Comparison of ENCODE assay signal across 1 cellular context in the genomic region with DNA sequence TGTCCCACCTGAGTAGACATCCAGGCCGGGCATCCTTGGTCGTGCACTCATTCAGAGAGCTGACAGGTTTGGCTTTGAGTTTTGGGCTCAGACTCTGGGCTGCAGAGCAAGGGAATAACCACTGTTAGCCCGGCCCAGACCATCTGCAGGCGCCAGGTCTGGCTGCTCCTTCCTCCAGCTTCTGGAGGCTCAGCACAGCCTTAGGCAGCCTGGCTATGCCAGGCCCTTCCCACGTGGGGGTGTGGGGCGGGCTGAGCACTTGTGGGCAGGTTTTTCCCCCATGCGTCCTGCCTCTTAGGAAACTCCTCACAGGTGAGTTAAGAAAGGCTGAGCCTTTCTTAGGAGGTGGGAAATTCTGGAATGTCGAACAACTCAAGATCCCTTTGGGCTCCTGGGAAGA.
TF ChIP-seq lines count a peak whose summit lies in the region.

No MANE protein-coding gene starts in this region.

TF ChIP-seq in HepG2, 621 proteins besides CTCF, POLR2A, EP300 and RAD21:
- TF ChIP-seq MXD4 (CRISPR knock-in tag; IDR thresholded peaks at IDR 0.05) (no peak), CENPT (CRISPR knock-in tag; IDR thresholded peaks at IDR 0.05; ENCODE audit: low read depth) (no peak), ZBTB7B (CRISPR knock-in tag; IDR thresholded peaks at IDR 0.05) (no peak), MED1 (CRISPR knock-in tag; IDR thresholded peaks at IDR 0.05) (no peak), HOXA5 (CRISPR knock-in tag; IDR thresholded peaks at IDR 0.05) (no peak), AGO2 (optimal IDR thresholded peaks at IDR 0.05; ENCODE audit: low read depth, low read length) (peak; percentile 45), AKAP8 (CRISPR knock-in tag; IDR thresholded peaks at IDR 0.05) (0 out of 2 replicates have a peak, but pooled peaks have one; percentile 8), ZNF329 (CRISPR knock-in tag; IDR thresholded peaks at IDR 0.05; ENCODE audit: low read depth) (no peak), XRCC5 (optimal IDR thresholded peaks at IDR 0.05; ENCODE audit: low read length) (no peak)
- TF ChIP-seq, protein P1, sequence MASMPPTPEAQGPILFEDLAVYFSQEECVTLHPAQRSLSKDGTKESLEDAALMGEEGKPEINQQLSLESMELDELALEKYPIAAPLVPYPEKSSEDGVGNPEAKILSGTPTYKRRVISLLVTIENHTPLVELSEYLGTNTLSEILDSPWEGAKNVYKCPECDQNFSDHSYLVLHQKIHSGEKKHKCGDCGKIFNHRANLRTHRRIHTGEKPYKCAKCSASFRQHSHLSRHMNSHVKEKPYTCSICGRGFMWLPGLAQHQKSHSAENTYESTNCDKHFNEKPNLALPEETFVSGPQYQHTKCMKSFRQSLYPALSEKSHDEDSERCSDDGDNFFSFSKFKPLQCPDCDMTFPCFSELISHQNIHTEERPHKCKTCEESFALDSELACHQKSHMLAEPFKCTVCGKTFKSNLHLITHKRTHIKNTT (CRISPR knock-in tag; IDR thresholded peaks at IDR 0.05): no peak
- TF ChIP-seq, protein P2, sequence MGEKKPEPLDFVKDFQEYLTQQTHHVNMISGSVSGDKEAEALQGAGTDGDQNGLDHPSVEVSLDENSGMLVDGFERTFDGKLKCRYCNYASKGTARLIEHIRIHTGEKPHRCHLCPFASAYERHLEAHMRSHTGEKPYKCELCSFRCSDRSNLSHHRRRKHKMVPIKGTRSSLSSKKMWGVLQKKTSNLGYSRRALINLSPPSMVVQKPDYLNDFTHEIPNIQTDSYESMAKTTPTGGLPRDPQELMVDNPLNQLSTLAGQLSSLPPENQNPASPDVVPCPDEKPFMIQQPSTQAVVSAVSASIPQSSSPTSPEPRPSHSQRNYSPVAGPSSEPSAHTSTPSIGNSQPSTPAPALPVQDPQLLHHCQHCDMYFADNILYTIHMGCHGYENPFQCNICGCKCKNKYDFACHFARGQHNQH (CRISPR knock-in tag; IDR thresholded peaks at IDR 0.05): no peak
- TF ChIP-seq, protein P3, sequence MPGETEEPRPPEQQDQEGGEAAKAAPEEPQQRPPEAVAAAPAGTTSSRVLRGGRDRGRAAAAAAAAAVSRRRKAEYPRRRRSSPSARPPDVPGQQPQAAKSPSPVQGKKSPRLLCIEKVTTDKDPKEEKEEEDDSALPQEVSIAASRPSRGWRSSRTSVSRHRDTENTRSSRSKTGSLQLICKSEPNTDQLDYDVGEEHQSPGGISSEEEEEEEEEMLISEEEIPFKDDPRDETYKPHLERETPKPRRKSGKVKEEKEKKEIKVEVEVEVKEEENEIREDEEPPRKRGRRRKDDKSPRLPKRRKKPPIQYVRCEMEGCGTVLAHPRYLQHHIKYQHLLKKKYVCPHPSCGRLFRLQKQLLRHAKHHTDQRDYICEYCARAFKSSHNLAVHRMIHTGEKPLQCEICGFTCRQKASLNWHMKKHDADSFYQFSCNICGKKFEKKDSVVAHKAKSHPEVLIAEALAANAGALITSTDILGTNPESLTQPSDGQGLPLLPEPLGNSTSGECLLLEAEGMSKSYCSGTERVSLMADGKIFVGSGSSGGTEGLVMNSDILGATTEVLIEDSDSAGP (CRISPR knock-in tag; IDR thresholded peaks at IDR 0.05; ENCODE audit: borderline replicate concordance): 0 out of 2 replicates have a peak, but pooled peaks have one; percentile 6
- TF ChIP-seq, protein P4, sequence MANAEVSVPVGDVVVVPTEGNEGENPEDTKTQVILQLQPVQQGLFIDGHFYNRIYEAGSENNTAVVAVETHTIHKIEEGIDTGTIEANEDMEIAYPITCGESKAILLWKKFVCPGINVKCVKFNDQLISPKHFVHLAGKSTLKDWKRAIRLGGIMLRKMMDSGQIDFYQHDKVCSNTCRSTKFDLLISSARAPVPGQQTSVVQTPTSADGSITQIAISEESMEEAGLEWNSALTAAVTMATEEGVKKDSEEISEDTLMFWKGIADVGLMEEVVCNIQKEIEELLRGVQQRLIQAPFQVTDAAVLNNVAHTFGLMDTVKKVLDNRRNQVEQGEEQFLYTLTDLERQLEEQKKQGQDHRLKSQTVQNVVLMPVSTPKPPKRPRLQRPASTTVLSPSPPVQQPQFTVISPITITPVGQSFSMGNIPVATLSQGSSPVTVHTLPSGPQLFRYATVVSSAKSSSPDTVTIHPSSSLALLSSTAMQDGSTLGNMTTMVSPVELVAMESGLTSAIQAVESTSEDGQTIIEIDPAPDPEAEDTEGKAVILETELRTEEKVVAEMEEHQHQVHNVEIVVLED (CRISPR knock-in tag; IDR thresholded peaks at IDR 0.05; ENCODE audit: borderline replicate concordance): no peak
- TF ChIP-seq, protein P5, sequence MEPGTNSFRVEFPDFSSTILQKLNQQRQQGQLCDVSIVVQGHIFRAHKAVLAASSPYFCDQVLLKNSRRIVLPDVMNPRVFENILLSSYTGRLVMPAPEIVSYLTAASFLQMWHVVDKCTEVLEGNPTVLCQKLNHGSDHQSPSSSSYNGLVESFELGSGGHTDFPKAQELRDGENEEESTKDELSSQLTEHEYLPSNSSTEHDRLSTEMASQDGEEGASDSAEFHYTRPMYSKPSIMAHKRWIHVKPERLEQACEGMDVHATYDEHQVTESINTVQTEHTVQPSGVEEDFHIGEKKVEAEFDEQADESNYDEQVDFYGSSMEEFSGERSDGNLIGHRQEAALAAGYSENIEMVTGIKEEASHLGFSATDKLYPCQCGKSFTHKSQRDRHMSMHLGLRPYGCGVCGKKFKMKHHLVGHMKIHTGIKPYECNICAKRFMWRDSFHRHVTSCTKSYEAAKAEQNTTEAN (CRISPR knock-in tag; conservative IDR thresholded peaks at IDR 0.05): no peak
- TF ChIP-seq, protein P6, sequence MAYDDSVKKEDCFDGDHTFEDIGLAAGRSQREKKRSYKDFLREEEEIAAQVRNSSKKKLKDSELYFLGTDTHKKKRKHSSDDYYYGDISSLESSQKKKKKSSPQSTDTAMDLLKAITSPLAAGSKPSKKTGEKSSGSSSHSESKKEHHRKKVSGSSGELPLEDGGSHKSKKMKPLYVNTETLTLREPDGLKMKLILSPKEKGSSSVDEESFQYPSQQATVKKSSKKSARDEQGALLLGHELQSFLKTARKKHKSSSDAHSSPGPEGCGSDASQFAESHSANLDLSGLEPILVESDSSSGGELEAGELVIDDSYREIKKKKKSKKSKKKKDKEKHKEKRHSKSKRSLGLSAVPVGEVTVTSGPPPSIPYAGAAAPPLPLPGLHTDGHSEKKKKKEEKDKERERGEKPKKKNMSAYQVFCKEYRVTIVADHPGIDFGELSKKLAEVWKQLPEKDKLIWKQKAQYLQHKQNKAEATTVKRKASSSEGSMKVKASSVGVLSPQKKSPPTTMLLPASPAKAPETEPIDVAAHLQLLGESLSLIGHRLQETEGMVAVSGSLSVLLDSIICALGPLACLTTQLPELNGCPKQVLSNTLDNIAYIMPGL (CRISPR knock-in tag; IDR thresholded peaks at IDR 0.05; ENCODE audit: borderline replicate concordance in 1 of 2, low read depth in 1 of 2): no peak
- TF ChIP-seq, protein P7, sequence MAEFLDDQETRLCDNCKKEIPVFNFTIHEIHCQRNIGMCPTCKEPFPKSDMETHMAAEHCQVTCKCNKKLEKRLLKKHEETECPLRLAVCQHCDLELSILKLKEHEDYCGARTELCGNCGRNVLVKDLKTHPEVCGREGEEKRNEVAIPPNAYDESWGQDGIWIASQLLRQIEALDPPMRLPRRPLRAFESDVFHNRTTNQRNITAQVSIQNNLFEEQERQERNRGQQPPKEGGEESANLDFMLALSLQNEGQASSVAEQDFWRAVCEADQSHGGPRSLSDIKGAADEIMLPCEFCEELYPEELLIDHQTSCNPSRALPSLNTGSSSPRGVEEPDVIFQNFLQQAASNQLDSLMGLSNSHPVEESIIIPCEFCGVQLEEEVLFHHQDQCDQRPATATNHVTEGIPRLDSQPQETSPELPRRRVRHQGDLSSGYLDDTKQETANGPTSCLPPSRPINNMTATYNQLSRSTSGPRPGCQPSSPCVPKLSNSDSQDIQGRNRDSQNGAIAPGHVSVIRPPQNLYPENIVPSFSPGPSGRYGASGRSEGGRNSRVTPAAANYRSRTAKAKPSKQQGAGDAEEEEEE (CRISPR knock-in tag; IDR thresholded peaks at IDR 0.05; ENCODE audit: borderline replicate concordance): no peak
TF ChIP-seq in HepG2: peak in this region for 3.
